8 cellular contexts compared by ENCODE assay signal in genomic region chr7:23105086-23105643, GRCh38. TPM values are rescaled to one million over a fixed set of nuclear protein-coding genes. Genes with fewer than 3 reads are reported as not detected.
DNase-seq lines count a peak whose midpoint lies in the region; ATAC-seq and TF ChIP-seq lines count a peak whose summit lies in the region.

No MANE protein-coding gene starts in this region.

- H3K27ac ChIP-seq in DOHH2 (ENCODE audit: low read depth, low read length), result peak overlapping the region; percentile 69; the same call in 1 of the 2 replicates
- peak overlapping the region; percentile 4 for H3K27ac ChIP-seq in substantia nigra (ENCODE audit: low read depth, low read length, poor library complexity, severe bottlenecking)

- DNase-seq in kidney epithelial cell (ENCODE audit: low read depth), result no peak
- no peak for DNase-seq in substantia nigra (lab: John Stamatoyannopoulos, UW)
- no peak for DNase-seq in DMS79 (lab: John Stamatoyannopoulos, UW)
- DNase-seq in NCI-H1417 treated with DMSO at 0.1 percent for 48 hours (lab: John Stamatoyannopoulos, UW), result no peak

- H3K27me3 ChIP-seq in DOHH2 (ENCODE audit: control insufficient read depth, low read length), result no peaks in the 10 kb centered on the region
- no peaks in the 10 kb centered on the region for H3K27me3 ChIP-seq in kidney epithelial cell (ENCODE audit: control insufficient read depth, insufficient read depth, low read length)

- H3K9me3 Mint-ChIP-seq in activated naive CD8-positive, alpha-beta T cell (ENCODE audit: low read depth), result no peaks in the 10 kb centered on the region

- H3K27ac Mint-ChIP-seq in activated naive CD8-positive, alpha-beta T cell, result peak overlapping the region; percentile 98

- H3K9me2 ChIP-seq in DOHH2 (replicated peaks; ENCODE audit: control insufficient read depth, low read length), result no peaks in the 10 kb centered on the region

- H3K79me2 ChIP-seq in DOHH2 (ENCODE audit: control insufficient read depth, low read length), result peaks cover 48% of the 10 kb centered on the region

- no peaks in the 10 kb centered on the region for H3K36me3 ChIP-seq in DOHH2 (ENCODE audit: control insufficient read depth, low read length)
- H3K36me3 ChIP-seq in kidney epithelial cell (ENCODE audit: control insufficient read depth, insufficient read depth, low read length), result no peaks in the 10 kb centered on the region

- H3K4me2 ChIP-seq in DOHH2 (ENCODE audit: low read length), result peak overlapping the region; percentile 63

- ATAC-seq in GM21367 (IDR thresholded peaks at IDR 0.05; ENCODE audit: unreplicated experiment) (peak; percentile 14), HG03575 (IDR thresholded peaks at IDR 0.05; ENCODE audit: extremely low read depth, insufficient number of reproducible peaks, low FRiP score, unreplicated experiment) (peak; percentile 23)

- no peaks in the 10 kb centered on the region for H3K9me3 ChIP-seq in DOHH2 (ENCODE audit: control insufficient read depth, insufficient read depth, low read length)

- TF ChIP-seq CTCF in DOHH2 (IDR thresholded peaks at IDR 0.05; ENCODE audit: low read depth, low read length, poor library complexity, severe bottlenecking) (no peak), kidney epithelial cell (IDR thresholded peaks at IDR 0.05; ENCODE audit: insufficient read depth, low read length, poor library complexity, severe bottlenecking) (no peak)

- peak overlapping the region; percentile 96 for H3K4me3 Mint-ChIP-seq in activated naive CD8-positive, alpha-beta T cell

- no peaks in the 10 kb centered on the region for H3K27me3 Mint-ChIP-seq in activated naive CD8-positive, alpha-beta T cell

- H3K4me1 Mint-ChIP-seq in activated naive CD8-positive, alpha-beta T cell (ENCODE audit: low read depth), result peaks cover 45% of the 10 kb centered on the region

- H3F3A ChIP-seq in DOHH2 (ENCODE audit: control insufficient read depth, insufficient read depth), result no peaks in the 10 kb centered on the region

- H3K4me3 ChIP-seq in DOHH2 (ENCODE audit: low read length), result peak overlapping the region; percentile 77
- H3K4me3 ChIP-seq in kidney epithelial cell (ENCODE audit: low read depth, low read length), result peak overlapping the region; percentile 92

- H3K4me1 ChIP-seq in DOHH2 (ENCODE audit: control insufficient read depth, low read length), result peaks cover 19% of the 10 kb centered on the region

- peaks cover 6% of the 10 kb centered on the region for H3K36me3 Mint-ChIP-seq in activated naive CD8-positive, alpha-beta T cell

- H4K20me1 ChIP-seq in DOHH2 (ENCODE audit: control insufficient read depth, insufficient read depth, low read depth, low read length), result no peaks in the 10 kb centered on the region

RNA-seq across cellular contexts. Expression of gene KLHL7, which starts 0.4 kb away (rescaled TPM):
- total RNA-seq in kidney epithelial cell, result 36.3 and 54.8 TPM in 2 replicates
